Comparison of ENCODE assay signal across 9 cellular contexts in the genomic region with DNA sequence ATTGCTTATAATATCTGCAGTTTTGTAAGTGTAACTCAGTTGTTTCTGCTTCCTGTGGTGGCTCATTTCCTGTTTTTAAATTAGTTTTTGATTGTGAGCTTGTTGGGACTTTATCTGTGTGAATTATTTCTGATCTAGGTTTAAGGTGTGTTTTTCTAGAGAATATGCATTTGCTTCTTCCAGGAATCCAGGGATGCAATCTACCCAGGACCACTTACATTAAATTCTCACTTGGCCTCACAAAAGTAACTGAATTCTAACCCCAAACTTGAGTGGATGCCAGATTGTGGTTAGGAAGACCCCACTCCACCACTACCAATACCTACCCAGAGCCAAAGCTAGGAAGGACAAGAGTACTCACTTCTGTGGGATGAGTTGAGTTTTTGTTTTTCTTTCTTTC. TPM values are rescaled to one million over a fixed set of nuclear protein-coding genes. Genes with fewer than 3 reads are reported as not detected.
DNase-seq lines count a peak whose midpoint lies in the region; ATAC-seq and TF ChIP-seq lines count a peak whose summit lies in the region.
"Had no signal": no experiment of that assay in that cellular context is flagged by ENCODE, and none has a peak within 500 bp of the region (broad histone marks: within the 10 kb centered on the region; RNA-seq: fewer than 3 reads in every experiment).

No MANE protein-coding gene starts in this region.

- peaks cover 26% of the 10 kb centered on the region for H3K36me3 ChIP-seq in BLaER1
- H3K36me3 ChIP-seq in Loucy (ENCODE audit: insufficient read depth, low read length), result peaks cover 7% of the 10 kb centered on the region; the same call in 1 of the 2 replicates
- peaks cover 5% of the 10 kb centered on the region; the same call in 1 of the 2 replicates for H3K36me3 ChIP-seq in WERI-Rb-1

- H3K4me3 ChIP-seq in BLaER1 (no peak overlapping the region), Loucy (ENCODE audit: low read length, poor library complexity, severe bottlenecking) (peak overlapping the region; percentile 29), WERI-Rb-1 (ENCODE audit: low read depth, low read length) (no peak overlapping the region)

- DNase-seq in germinal center (ENCODE audit: low spot score), result peak; percentile 7
- DNase-seq in NCI-H345 treated with DMSO at 0.1 percent for 48 hours (lab: John Stamatoyannopoulos, UW; ENCODE audit: unreplicated experiment), result no peak
- DNase-seq in occipital lobe (lab: John Stamatoyannopoulos, UW), result no peak
- DNase-seq in WERI-Rb-1, result no peak
- DNase-seq: DMS 273 treated with DMSO at 0.1 percent for 48 hours had no signal

- peaks cover 31% of the 10 kb centered on the region for H3K79me2 ChIP-seq in Loucy (ENCODE audit: insufficient read depth, low read length)

- ATAC-seq in GM18867 (IDR thresholded peaks at IDR 0.05; ENCODE audit: unreplicated experiment) (peak; percentile 21), GM21360 (IDR thresholded peaks at IDR 0.05; ENCODE audit: unreplicated experiment) (no peak)

- no peak overlapping the region for H2AFZ ChIP-seq in Loucy (ENCODE audit: low read length)

- H4K20me1 ChIP-seq in BLaER1 (peaks cover 27% of the 10 kb centered on the region; the same call in 1 of the 2 replicates), Loucy (ENCODE audit: insufficient read depth, low read length, poor library complexity, severe bottlenecking) (no peaks in the 10 kb centered on the region)

- TF ChIP-seq CTCF in Loucy (conservative IDR thresholded peaks at IDR 0.05; ENCODE audit: low read length), result no peak
- no peak for TF ChIP-seq CTCF in WERI-Rb-1 (IDR thresholded peaks at IDR 0.05; ENCODE audit: low read depth, low read length)

- H3K9me2 ChIP-seq in Loucy (replicated peaks; ENCODE audit: low read depth, low read length), result no peaks in the 10 kb centered on the region

- H3K27me3 ChIP-seq in BLaER1, result no peaks in the 10 kb centered on the region
- no peaks in the 10 kb centered on the region for H3K27me3 ChIP-seq in Loucy (ENCODE audit: insufficient read depth, low read length, poor library complexity, severe bottlenecking)
- no peaks in the 10 kb centered on the region for H3K27me3 ChIP-seq in WERI-Rb-1 (ENCODE audit: insufficient read depth, low read depth, severe bottlenecking)

- H3K4me1 ChIP-seq in BLaER1 (peaks cover 18% of the 10 kb centered on the region), Loucy (ENCODE audit: insufficient read depth, low read length, poor library complexity, severe bottlenecking) (peaks cover 25% of the 10 kb centered on the region)

- no peak overlapping the region for H3K9ac ChIP-seq in BLaER1
- peak overlapping the region; percentile 1 for H3K9ac ChIP-seq in Loucy (ENCODE audit: low read depth, low read length, poor library complexity, severe bottlenecking)

- H3K9me3 ChIP-seq in BLaER1, result no peaks in the 10 kb centered on the region
- no peaks in the 10 kb centered on the region for H3K9me3 ChIP-seq in Loucy (ENCODE audit: insufficient read depth, low read depth, low read length)
- H3K9me3 ChIP-seq in WERI-Rb-1 (ENCODE audit: severe bottlenecking), result no peaks in the 10 kb centered on the region

- no peaks in the 10 kb centered on the region for H3F3A ChIP-seq in Loucy (ENCODE audit: low read depth)

- peak overlapping the region; percentile 47 for H3K27ac ChIP-seq in BLaER1
- H3K27ac ChIP-seq in WERI-Rb-1, result no peak overlapping the region

- H3K4me2 ChIP-seq in BLaER1, result peak overlapping the region; percentile 74
- peak overlapping the region; percentile 61 for H3K4me2 ChIP-seq in Loucy (ENCODE audit: low read depth, low read length, poor library complexity, severe bottlenecking)

RNA-seq across cellular contexts. Expression of a gene that starts 11.9 kb away (rescaled TPM):
- total RNA-seq in occipital lobe, result 29.8 TPM

RNA-seq across cellular contexts. Expression of a gene that starts 34.9 kb away (rescaled TPM):
- 131 TPM for total RNA-seq in occipital lobe

RNA-seq across cellular contexts. Expression of a gene that starts 46.5 kb away (rescaled TPM):
- 42.7 TPM for total RNA-seq in occipital lobe

RNA-seq across cellular contexts. Expression of a gene that starts 49.5 kb away (rescaled TPM):
- 30.4 TPM for total RNA-seq in occipital lobe
